ENCODE assay signal across 8 cellular contexts in genomic region chr17:32341141-32341856, GRCh38. TPM values are rescaled to one million over a fixed set of nuclear protein-coding genes. Genes with fewer than 3 reads are reported as not detected.
DNase-seq lines count a peak whose midpoint lies in the region; ATAC-seq and TF ChIP-seq lines count a peak whose summit lies in the region.

No MANE protein-coding gene starts in this region.

- no peaks in the 10 kb centered on the region for H3K4me1 ChIP-seq in A673 (ENCODE audit: insufficient read depth, low read length, poor library complexity, severe bottlenecking)
- peaks cover 6 to 16% of the 10 kb centered on the region in 2 donors for H3K4me1 ChIP-seq in duodenal mucosa (ENCODE audit: control insufficient read depth in 1 of 2, insufficient read depth in 2 of 2, low read length in 2 of 2)
- H3K4me1 ChIP-seq in mesodermal cell (ENCODE audit: control insufficient read depth, insufficient read depth, low read length, poor library complexity, severe bottlenecking) = no peaks in the 10 kb centered on the region

- CTCF ChIA-PET in A673 (lab: Charles Lee) = no interaction called here

- no peak for DNase-seq in A673 (ENCODE audit: low spot score)
- DNase-seq in MG63 = no peak
- peak in 4 of 49 donors; percentile 51 to 66 (median 56) for DNase-seq in substantia nigra (lab: John Stamatoyannopoulos, UW)

- peak overlapping the region; percentile 76 to 80 for H3K9ac ChIP-seq in duodenal mucosa (ENCODE audit: low read depth in 1 of 2, low read length in 2 of 2)

- ATAC-seq in GM18520 (IDR thresholded peaks at IDR 0.05; ENCODE audit: unreplicated experiment) (peak; percentile 12), HG03342 (IDR thresholded peaks at IDR 0.05; ENCODE audit: unreplicated experiment) (no peak)
- peak; percentile 21 to 35 for ATAC-seq in activated CD4-positive, CD25-positive, alpha-beta regulatory T cell treated with anti-CD3 and anti-CD28 coated beads, Interleukin-2, amount 50 U/mL, for 24 hours

- H3K27me3 ChIP-seq in A673 (replicated peaks; ENCODE audit: insufficient read depth, low read depth, low read length, poor library complexity) = no peaks in the 10 kb centered on the region
- H3K27me3 ChIP-seq in MG63 = no peaks in the 10 kb centered on the region
- H3K27me3 ChIP-seq in duodenal mucosa (ENCODE audit: control insufficient read depth in 1 of 2, insufficient read depth in 2 of 2, low read length in 2 of 2) = no peaks in the 10 kb centered on the region

- H3K36me3 ChIP-seq in A673 (ENCODE audit: insufficient read depth, low read length, poor library complexity, severe bottlenecking) = peaks cover 4% of the 10 kb centered on the region
- peaks cover 33% of the 10 kb centered on the region for H3K36me3 ChIP-seq in MG63
- H3K36me3 ChIP-seq in duodenal mucosa (ENCODE audit: control insufficient read depth in 1 of 2, insufficient read depth in 2 of 2, low read length in 2 of 2) = peaks cover 0 to 19% of the 10 kb centered on the region in 2 donors
- H3K36me3 ChIP-seq in mesodermal cell (ENCODE audit: control insufficient read depth, insufficient read depth, low read length) = peaks cover 28% of the 10 kb centered on the region

- BruUV-seq in A673 (replicated peaks; lab: Mats Ljungman, UMichigan) = no TSS peak

- TF ChIP-seq CTCF in A673 (conservative IDR thresholded peaks at IDR 0.05; ENCODE audit: low read depth, low read length) = no peak

- no peaks in the 10 kb centered on the region for H3K9me3 ChIP-seq in A673 (ENCODE audit: low read depth, low read length, poor library complexity, severe bottlenecking)
- no peaks in the 10 kb centered on the region for H3K9me3 ChIP-seq in MG63
- no peaks in the 10 kb centered on the region for H3K9me3 ChIP-seq in duodenal mucosa (ENCODE audit: control insufficient read depth in 1 of 2, low read length in 2 of 2)
- H3K9me3 ChIP-seq in mesodermal cell (ENCODE audit: control insufficient read depth, low read length) = no peaks in the 10 kb centered on the region

- POLR2A ChIA-PET in A673 (lab: Charles Lee; ENCODE audit: low non-redundant PET) = no interaction called here

- H3K4me3 ChIP-seq in A673 (ENCODE audit: low read depth, low read length, poor library complexity, severe bottlenecking) (peak overlapping the region; percentile 55), MG63 (peak overlapping the region; percentile 70), duodenal mucosa (ENCODE audit: low read depth in 1 of 2, low read length in 2 of 2) (peak overlapping the region; percentile 85 to 89), mesodermal cell (ENCODE audit: extremely low read depth, insufficient read depth, low read length, poor library complexity, severe bottlenecking) (peak overlapping the region; percentile 53)

- 5 to 23% methylated on average over 8 to 10 of the region's 13 CpGs for WGBS in mesodermal cell (ENCODE audit: insufficient coverage in 2 of 2), 2 experiments

- peak overlapping the region; percentile 59 for H3K27ac ChIP-seq in A673 (ENCODE audit: low read depth, low read length, poor library complexity, severe bottlenecking)
- peak overlapping the region; percentile 56 for H3K27ac ChIP-seq in duodenal mucosa (ENCODE audit: low read depth, low read length)
- peak overlapping the region; percentile 2 for H3K27ac ChIP-seq in mesodermal cell (ENCODE audit: low read depth, low read length, severe bottlenecking)
- H3K27ac ChIP-seq in substantia nigra (ENCODE audit: low read depth, low read length, poor library complexity, severe bottlenecking) = peak overlapping the region; percentile 63

- intact Hi-C loops in A673 (cut with micrococcal nuclease; ENCODE audit: unreplicated experiment) = no loop called here

RNA-seq across cellular contexts. Expression of gene C17orf75, which starts 0.7 kb away (rescaled TPM):
- 26.9 and 37.3 TPM in 2 replicates for total RNA-seq in A673 (2021)
- 24.7 and 35.4 TPM in 2 replicates for total RNA-seq in MG63 (2014; rRNA removed; shearing (Covaris generic); ENCODE audit: low replicate concordance)
- polyA plus RNA-seq in mesodermal cell (2013, experiment 1 of 2) = 27.5 TPM
- polyA plus RNA-seq in mesodermal cell (2013, experiment 2 of 2) = 30.5 TPM

RNA-seq across cellular contexts. Expression of gene ZNF207, which starts 8.7 kb away (rescaled TPM):
- 177 and 178 TPM in 2 replicates for total RNA-seq in A673 (2021)
- 109 and 170 TPM in 2 replicates for total RNA-seq in MG63 (2014; rRNA removed; shearing (Covaris generic); ENCODE audit: low replicate concordance)
- polyA plus RNA-seq in mesodermal cell (2013, experiment 1 of 2) = 189 TPM
- 189 TPM for polyA plus RNA-seq in mesodermal cell (2013, experiment 2 of 2)

Comparison
In these comparisons a context has a peak if more than half of its experiments do, and no peak if none do; other contexts are left out.
1. H3K27ac ChIP-seq: peak in every context shown above with its lines; median percentile 63 in substantia nigra; 59 in A673; 56 in duodenal mucosa; 2 in mesodermal cell.